ENCODE assay signal across 19 cellular contexts in the genomic region with DNA sequence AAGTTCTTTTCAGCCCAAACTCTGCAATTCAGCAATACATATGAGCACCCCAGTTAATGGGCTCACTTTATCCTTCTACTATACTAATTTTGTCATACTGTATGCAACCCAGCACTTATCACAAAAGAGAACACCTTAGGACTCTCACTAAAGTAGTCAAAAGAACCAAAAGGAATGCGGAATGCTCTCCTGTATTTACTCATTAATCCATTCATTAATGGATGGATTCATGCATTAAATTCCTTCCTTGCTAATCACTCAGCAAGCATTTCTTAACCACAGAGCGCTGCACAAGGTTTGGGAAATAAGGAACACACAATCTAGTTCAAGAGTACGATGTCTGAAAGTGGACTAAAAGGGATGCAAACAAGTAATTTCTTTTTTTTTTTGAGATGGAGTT.
"Had no signal": no experiment of that assay in that cellular context is flagged by ENCODE, and none has a peak within 500 bp of the region (broad histone marks: within the 10 kb centered on the region; RNA-seq: fewer than 3 reads in every experiment).

No MANE protein-coding gene starts in this region.

- H3K27me3 ChIP-seq: gastroesophageal sphincter, right atrium auricular region had no signal

- H3K27ac ChIP-seq: gastroesophageal sphincter, heart right ventricle, right atrium auricular region had no signal

- H3K36me3 ChIP-seq: gastroesophageal sphincter, heart right ventricle, right atrium auricular region had no signal

- ATAC-seq: activated CD4-positive, alpha-beta T cell treated with anti-CD3 and anti-CD28 coated beads for 36 hours; activated T-helper 17 cell treated with anti-CD3 and anti-CD28 coated beads, Interleukin-2, amount 50 U/mL, for 72 hours; esophagus mucosa; gastroesophageal sphincter; heart right ventricle; stimulated activated naive CD8-positive, alpha-beta T cell treated with anti-CD3 and anti-CD28 coated beads, Interleukin-15, amount 100 ng/mL, for 72 hours had no signal

- DNase-seq: activated CD4-positive, alpha-beta T cell treated with anti-CD3 and anti-CD28 coated beads for 36 hours; activated CD4-positive, alpha-beta T cell treated with anti-CD3 and anti-CD28 coated beads, Interleukin-2, amount 50 U/mL, for 48 hours; activated naive CD4-positive, alpha-beta T cell treated with Interleukin-2 at 50 U/mL for 16 hours; activated T-cell treated with anti-CD3 and anti-CD28 coated beads for 4 hours; anterior cingulate cortex; cerebellar nuclear complex; cortex of kidney; heart right ventricle; occipital lobe; stimulated activated naive CD8-positive, alpha-beta T cell treated with anti-CD3 and anti-CD28 coated beads, Interleukin-15, amount 100 ng/mL, for 72 hours; SW 1271; T-helper 2 cell; trophoblast cell had no signal

- H3K9me3 ChIP-seq: gastroesophageal sphincter, right atrium auricular region had no signal

- H3K27ac Mint-ChIP-seq: activated CD4-positive, alpha-beta T cell treated with anti-CD3 and anti-CD28 coated beads for 36 hours; activated T-helper 17 cell treated with anti-CD3 and anti-CD28 coated beads, Interleukin-2, amount 50 U/mL, for 72 hours; nephron; stimulated activated naive CD8-positive, alpha-beta T cell treated with anti-CD3 and anti-CD28 coated beads, Interleukin-15, amount 100 ng/mL, for 72 hours had no signal

- FAIRE-seq: TTC549 had no signal

- H3K4me3 ChIP-seq: gastroesophageal sphincter, heart right ventricle, right atrium auricular region had no signal

- H3K4me3 Mint-ChIP-seq: activated CD4-positive, alpha-beta T cell treated with anti-CD3 and anti-CD28 coated beads for 36 hours; nephron; stimulated activated naive CD8-positive, alpha-beta T cell treated with anti-CD3 and anti-CD28 coated beads, Interleukin-15, amount 100 ng/mL, for 72 hours had no signal

- H3K9me3 Mint-ChIP-seq: activated T-helper 17 cell treated with anti-CD3 and anti-CD28 coated beads, Interleukin-2, amount 50 U/mL, for 72 hours; nephron; stimulated activated naive CD8-positive, alpha-beta T cell treated with anti-CD3 and anti-CD28 coated beads, Interleukin-15, amount 100 ng/mL, for 72 hours had no signal

- H3K27me3 Mint-ChIP-seq: activated CD4-positive, alpha-beta T cell treated with anti-CD3 and anti-CD28 coated beads for 36 hours; activated T-helper 17 cell treated with anti-CD3 and anti-CD28 coated beads, Interleukin-2, amount 50 U/mL, for 72 hours; stimulated activated naive CD8-positive, alpha-beta T cell treated with anti-CD3 and anti-CD28 coated beads, Interleukin-15, amount 100 ng/mL, for 72 hours had no signal
